22 cellular contexts compared by ENCODE assay signal in genomic region chr3:26132942-26133341, GRCh38.
"Had no signal": no experiment of that assay in that cellular context is flagged by ENCODE, and none has a peak within 500 bp of the region (broad histone marks: within the 10 kb centered on the region; RNA-seq: fewer than 3 reads in every experiment).

No MANE protein-coding gene starts in this region.

- H3K36me3 Mint-ChIP-seq: stimulated activated naive B cell treated with anti-CD40 and anti-IgM and Interleukin-4, amounts not matched to agents 10 μg/mL and 1 μg/mL and 100 μg/mL, for 72 hours had no signal

- H3K27ac Mint-ChIP-seq: naive thymus-derived CD4-positive, alpha-beta T cell; stimulated activated naive B cell treated with anti-CD40 and anti-IgM and Interleukin-4, amounts not matched to agents 10 μg/mL and 1 μg/mL and 100 μg/mL, for 72 hours; stimulated activated naive CD8-positive, alpha-beta T cell treated with anti-CD3 and anti-CD28 coated beads, Interleukin-15, amount 100 ng/mL, for 72 hours had no signal

- H3K4me1 Mint-ChIP-seq: naive thymus-derived CD4-positive, alpha-beta T cell; stimulated activated naive B cell treated with anti-CD40 and anti-IgM and Interleukin-4, amounts not matched to agents 10 μg/mL and 1 μg/mL and 100 μg/mL, for 72 hours; stimulated activated naive CD8-positive, alpha-beta T cell treated with anti-CD3 and anti-CD28 coated beads, Interleukin-15, amount 100 ng/mL, for 72 hours had no signal

- H3K36me3 ChIP-seq: heart left ventricle, right atrium auricular region, sigmoid colon, tibial nerve, upper lobe of right lung, vagina had no signal

- H3K4me3 Mint-ChIP-seq: naive thymus-derived CD4-positive, alpha-beta T cell; stimulated activated naive B cell treated with anti-CD40 and anti-IgM and Interleukin-4, amounts not matched to agents 10 μg/mL and 1 μg/mL and 100 μg/mL, for 72 hours; stimulated activated naive CD8-positive, alpha-beta T cell treated with anti-CD3 and anti-CD28 coated beads, Interleukin-15, amount 100 ng/mL, for 72 hours had no signal

- H3K27me3 ChIP-seq: heart left ventricle, right atrium auricular region, sigmoid colon, testis, tibial nerve, upper lobe of right lung, vagina had no signal

- DNase-seq: effector CD4-positive, alpha-beta T cell; foreskin melanocyte; heart left ventricle; hippocampal formation; left colon; left ventricle myocardium superior; mesenchymal stem cell; naive thymus-derived CD4-positive, alpha-beta T cell; posterior cingulate gyrus; sigmoid colon; stimulated activated CD4-positive, alpha-beta T cell treated with anti-CD3 and anti-CD28 coated beads, Interleukin-2, amount 100 ng/mL, for 24 hours; stimulated activated CD4-positive, alpha-beta T cell treated with anti-CD3 and anti-CD28 coated beads, Interleukin-4, amount 100 ng/mL, for 4 hours; stimulated activated naive B cell treated with anti-CD40 and anti-IgM and Interleukin-4, amounts not matched to agents 10 μg/mL and 1 μg/mL and 100 μg/mL, for 72 hours; stimulated activated naive CD8-positive, alpha-beta T cell treated with anti-CD3 and anti-CD28 coated beads, Interleukin-15, amount 100 ng/mL, for 72 hours; testis; upper lobe of right lung had no signal

- H3K4me3 ChIP-seq: coronary artery, heart left ventricle, lung, right atrium auricular region, sigmoid colon, skin epidermis, testis, tibial nerve, upper lobe of right lung, vagina had no signal

- H3K27me3 Mint-ChIP-seq: stimulated activated naive B cell treated with anti-CD40 and anti-IgM and Interleukin-4, amounts not matched to agents 10 μg/mL and 1 μg/mL and 100 μg/mL, for 72 hours; stimulated activated naive CD8-positive, alpha-beta T cell treated with anti-CD3 and anti-CD28 coated beads, Interleukin-15, amount 100 ng/mL, for 72 hours had no signal
